In genomic region chr7:135260930-135261721, GRCh38 we compare ENCODE assay signal across 16 cellular contexts. TPM values are rescaled to one million over a fixed set of nuclear protein-coding genes. Genes with fewer than 3 reads are reported as not detected.
DNase-seq lines count a peak whose midpoint lies in the region; ATAC-seq and TF ChIP-seq lines count a peak whose summit lies in the region.
"Had no signal": no experiment of that assay in that cellular context is flagged by ENCODE, and none has a peak within 500 bp of the region (broad histone marks: within the 10 kb centered on the region; RNA-seq: fewer than 3 reads in every experiment).

No MANE protein-coding gene starts in this region.

- intact Hi-C loops in left colon (cut with DNase I, micrococcal nuclease), result no loop called here

- no peak overlapping the region for H3K4me3 ChIP-seq in smooth muscle cell
- H3K4me3 ChIP-seq: GM23338 had no signal

- peaks cover 10% of the 10 kb centered on the region for H3K4me1 ChIP-seq in smooth muscle cell (ENCODE audit: low read depth)

- no peaks in the 10 kb centered on the region for H3K79me2 ChIP-seq in smooth muscle cell (ENCODE audit: low read depth)

- H3F3A ChIP-seq in smooth muscle cell (ENCODE audit: low read depth), result no peaks in the 10 kb centered on the region

- no peak for TF ChIP-seq CTCF in smooth muscle cell (IDR thresholded peaks at IDR 0.05; ENCODE audit: borderline replicate concordance, insufficient read depth, poor library complexity, severe bottlenecking)

- no peaks in the 10 kb centered on the region for H3K27me3 ChIP-seq in layer of hippocampus (ENCODE audit: control insufficient read depth, insufficient read depth, low read length)
- no peaks in the 10 kb centered on the region for H3K27me3 ChIP-seq in smooth muscle cell (ENCODE audit: low read depth)

- H2AFZ ChIP-seq in smooth muscle cell (ENCODE audit: low read depth), result no peak overlapping the region
- H2AFZ ChIP-seq: GM23338 had no signal

- DNase-seq in NCI-H526 (lab: John Stamatoyannopoulos, UW), result peak; percentile 71 to 82
- peak in 28 of 61 donors; percentile 17 to 70 (median 33) for DNase-seq in caudate nucleus (lab: John Stamatoyannopoulos, UW)
- no peak for DNase-seq in smooth muscle cell (lab: John Stamatoyannopoulos, UW; ENCODE audit: unreplicated experiment)
- DNase-seq in left colon, result no peak
- DNase-seq: activated T-cell treated with anti-CD3 and anti-CD28 coated beads, Interleukin-2, amount 50 U/mL, for 1 hour; COR-L47; NCI-H2081; RPMI8226 had no signal

- no peak overlapping the region for H3K9ac ChIP-seq in smooth muscle cell (ENCODE audit: low read depth)

- 27% methylated on average over 10 of the region's 10 CpGs for WGBS in smooth muscle cell (ENCODE audit: low lambda C conversion rate)

- no peaks in the 10 kb centered on the region for H3K36me3 ChIP-seq in smooth muscle cell (ENCODE audit: low read depth)

- H3K9me3 ChIP-seq in smooth muscle cell (replicated peaks; ENCODE audit: low read depth), result no peaks in the 10 kb centered on the region

- H3K4me2 ChIP-seq in smooth muscle cell, result peak overlapping the region; percentile 7
- H3K4me2 ChIP-seq: GM23338 had no signal

- ATAC-seq in HG03439 (IDR thresholded peaks at IDR 0.05; ENCODE audit: unreplicated experiment), result no peak
- ATAC-seq in left colon, result no peak
- no peak for ATAC-seq in HG03135 (IDR thresholded peaks at IDR 0.05; ENCODE audit: unreplicated experiment)
- no peak for ATAC-seq in GM18907 (IDR thresholded peaks at IDR 0.05; ENCODE audit: unreplicated experiment)
- ATAC-seq: GM23338 had no signal

- H4K20me1 ChIP-seq in smooth muscle cell (ENCODE audit: low read depth), result no peaks in the 10 kb centered on the region

- peak overlapping the region; percentile 31 for H3K27ac ChIP-seq in caudate nucleus (ENCODE audit: low read depth, low read length)
- peak overlapping the region; percentile 58 for H3K27ac ChIP-seq in layer of hippocampus (ENCODE audit: low read depth, low read length)
- no peak overlapping the region for H3K27ac ChIP-seq in smooth muscle cell (ENCODE audit: low read depth)

RNA-seq across cellular contexts. Expression of gene STRA8, which starts 27.5 kb away (rescaled TPM):
- total RNA-seq in smooth muscle cell (not detected in 2 replicates), left colon (not detected)
- polyA plus RNA-seq in smooth muscle cell, result not detected in 2 replicates
- total RNA-seq: GM23338, osteocyte had no signal
- polyA plus RNA-seq: esophagus, GM23338, IgD-negative memory B cell had no signal

RNA-seq across cellular contexts. Expression of gene WDR91, which starts 49.8 kb away (rescaled TPM):
- 6.6 and 16.7 TPM in 2 replicates for total RNA-seq in smooth muscle cell
- 6.8 and 12.7 TPM in 2 replicates for polyA plus RNA-seq in smooth muscle cell
- total RNA-seq in left colon, result 1 to 10 TPM; 6.3 to 8.8 TPM

Comparison
In these comparisons a context has a peak if more than half of its experiments do, and no peak if none do; other contexts are left out.
1. DNase-seq: peak in NCI-H526 (2 of 2); none in smooth muscle cell (single experiment) and left colon (0 of 2).